Comparison of ENCODE assay signal across 15 cellular contexts in the genomic region with DNA sequence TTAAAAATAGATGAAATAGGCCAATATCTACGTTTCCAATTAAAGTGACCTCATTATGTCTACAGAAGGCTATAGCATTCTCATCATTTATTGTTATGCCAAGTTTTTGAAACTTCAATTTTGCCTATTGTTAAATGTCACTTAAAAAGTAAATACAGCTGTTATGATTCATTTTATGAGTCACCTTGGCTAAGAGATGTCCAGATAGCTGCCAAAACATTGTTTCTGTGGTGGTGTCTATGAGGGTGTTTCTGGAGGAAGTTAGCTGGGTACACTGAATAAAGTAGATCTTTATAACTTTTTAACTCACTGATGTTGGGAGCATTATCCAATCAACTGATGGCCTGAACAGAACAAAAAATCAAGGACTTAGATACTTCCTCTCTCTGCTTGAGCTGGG.
DNase-seq lines count a peak whose midpoint lies in the region; ATAC-seq and TF ChIP-seq lines count a peak whose summit lies in the region.
"Had no signal": no experiment of that assay in that cellular context is flagged by ENCODE, and none has a peak within 500 bp of the region (broad histone marks: within the 10 kb centered on the region; RNA-seq: fewer than 3 reads in every experiment).

No MANE protein-coding gene starts in this region.

- peak; percentile 71 for ATAC-seq in GM19463 (IDR thresholded peaks at IDR 0.05; ENCODE audit: unreplicated experiment)

- no peaks in the 10 kb centered on the region for H3K4me1 Mint-ChIP-seq in CD8-positive, alpha-beta memory T cell
- H3K4me1 Mint-ChIP-seq: central memory CD8-positive, alpha-beta T cell had no signal

- no peaks in the 10 kb centered on the region for H3K36me3 Mint-ChIP-seq in CD8-positive, alpha-beta memory T cell

- H3K27me3 Mint-ChIP-seq in CD8-positive, alpha-beta memory T cell = no peaks in the 10 kb centered on the region
- H3K27me3 Mint-ChIP-seq: central memory CD8-positive, alpha-beta T cell had no signal

- no peak overlapping the region for H3K27ac ChIP-seq in CD8-positive, alpha-beta memory T cell (ENCODE audit: low read depth, low read length)
- H3K27ac ChIP-seq: neutrophil had no signal

- H3K9me3 Mint-ChIP-seq in CD8-positive, alpha-beta memory T cell = peaks cover 2 to 22% (median 5%) of the 10 kb centered on the region in 5 donors

- no peak overlapping the region for H3K4me3 ChIP-seq in kidney epithelial cell (ENCODE audit: low read depth, low read length)
- no peak overlapping the region for H3K4me3 ChIP-seq in CD8-positive, alpha-beta memory T cell (ENCODE audit: low read length)

- POLR2A ChIA-PET in CD8-positive, alpha-beta memory T cell (lab: Charles Lee) = no interaction called here

- no peak overlapping the region for H3K4me3 Mint-ChIP-seq in CD8-positive, alpha-beta memory T cell
- H3K4me3 Mint-ChIP-seq: central memory CD8-positive, alpha-beta T cell had no signal

- H3K4me1 ChIP-seq in CD8-positive, alpha-beta memory T cell (ENCODE audit: insufficient read depth, low read length) = no peaks in the 10 kb centered on the region

- no peaks in the 10 kb centered on the region for H3K9me3 ChIP-seq in CD8-positive, alpha-beta memory T cell (ENCODE audit: low read length)
- H3K9me3 ChIP-seq: neutrophil had no signal

- H3K27ac Mint-ChIP-seq in CD8-positive, alpha-beta memory T cell = no peak overlapping the region
- H3K27ac Mint-ChIP-seq: activated T-helper 2 cell treated with anti-CD3 and anti-CD28 coated beads, Interferon-gamma antibody, Interleukin-2, Interleukin-4, amounts not matched to agents 10 μg/mL and 5 μg/mL and 100 μg/mL, durations not matched to agents 14 hours and 24 hours and 36 hours had no signal

- CTCF ChIA-PET in CD8-positive, alpha-beta memory T cell (lab: Charles Lee) = no interaction called here

- H3K36me3 ChIP-seq in kidney epithelial cell (ENCODE audit: control insufficient read depth, insufficient read depth, low read length) = no peaks in the 10 kb centered on the region
- no peaks in the 10 kb centered on the region for H3K36me3 ChIP-seq in CD8-positive, alpha-beta memory T cell (ENCODE audit: insufficient read depth, low read length)
- H3K36me3 ChIP-seq: neutrophil had no signal

- DNase-seq in HS-5 (ENCODE audit: low read depth) (peak; percentile 34), SW480 (ENCODE audit: low spot score) (peak; percentile 0), kidney epithelial cell (ENCODE audit: low read depth) (peak; percentile 21), GM20000 (ENCODE audit: low spot score) (no peak), DMS79 treated with DMSO at 0.1 percent for 48 hours (lab: John Stamatoyannopoulos, UW) (no peak)
- DNase-seq in CD8-positive, alpha-beta memory T cell = no peak
- DNase-seq in activated effector memory CD4-positive, alpha-beta T cell treated with Interleukin-2 at 50 U/mL for 16 hours = no peak
- DNase-seq: activated CD4-positive, alpha-beta T cell treated with anti-CD3 and anti-CD28 coated beads, Interleukin-2, amount 50 U/mL, for 4 hours; C1 segment of cervical spinal cord; erythroblast; NCI-H2171 had no signal

- no peaks in the 10 kb centered on the region for H3K27me3 ChIP-seq in kidney epithelial cell (ENCODE audit: control insufficient read depth, insufficient read depth, low read length)
- no peaks in the 10 kb centered on the region for H3K27me3 ChIP-seq in CD8-positive, alpha-beta memory T cell (ENCODE audit: insufficient read depth, low read length, poor library complexity, severe bottlenecking)
- H3K27me3 ChIP-seq: neutrophil had no signal

- no peak for TF ChIP-seq CTCF in kidney epithelial cell (IDR thresholded peaks at IDR 0.05; ENCODE audit: insufficient read depth, low read length, poor library complexity, severe bottlenecking)
- TF ChIP-seq CTCF in GM20000 (IDR thresholded peaks at IDR 0.05; ENCODE audit: extremely low read depth, missing control alignments) = no peak

Comparison
In these comparisons a context has a peak if more than half of its experiments do, and no peak if none do; other contexts are left out.
1. DNase-seq: peak in HS-5 (single experiment), SW480 (single experiment) and kidney epithelial cell (single experiment); none in CD8-positive, alpha-beta memory T cell (0 of 5), GM20000 (single experiment), DMS79 treated with DMSO at 0.1 percent for 48 hours (single experiment) and activated effector memory CD4-positive, alpha-beta T cell treated with Interleukin-2 at 50 U/mL for 16 hours (single experiment).